In the genomic region with DNA sequence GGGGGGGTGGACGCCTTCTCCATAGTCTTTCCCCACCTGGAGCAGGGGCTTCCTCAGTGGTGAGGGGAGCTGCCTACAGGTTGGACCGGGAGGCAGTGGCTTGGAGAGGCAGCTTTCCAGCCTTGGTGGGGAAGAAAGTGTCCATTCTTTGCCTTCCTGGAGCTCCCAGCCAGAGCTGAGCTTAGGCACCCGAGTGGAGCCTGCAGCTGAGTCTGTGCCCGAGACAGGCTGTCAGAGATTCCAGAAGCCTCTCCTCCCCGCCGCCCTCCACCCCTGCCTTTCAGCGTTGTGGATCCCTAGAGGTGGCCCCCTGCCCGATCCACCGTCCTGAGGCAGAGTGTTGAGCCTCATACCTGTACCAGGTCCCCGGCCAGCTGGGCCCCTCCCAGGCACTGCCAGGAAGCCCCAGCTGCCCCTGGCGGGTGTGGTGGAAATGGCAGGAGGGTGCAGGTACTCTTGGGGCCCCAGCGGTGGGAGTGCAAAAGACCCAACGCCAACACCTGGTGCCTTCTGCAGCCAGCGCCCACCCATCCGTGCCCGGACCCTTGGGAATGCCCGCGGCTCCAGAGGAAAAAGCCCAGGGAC, we compare ENCODE assay signal across 1 cellular context.
TF ChIP-seq lines count a peak whose summit lies in the region.

No MANE protein-coding gene starts in this region.

TF ChIP-seq in HepG2, 621 proteins besides CTCF, POLR2A, EP300 and RAD21 (continued from another document):
- TF ChIP-seq, protein P1, sequence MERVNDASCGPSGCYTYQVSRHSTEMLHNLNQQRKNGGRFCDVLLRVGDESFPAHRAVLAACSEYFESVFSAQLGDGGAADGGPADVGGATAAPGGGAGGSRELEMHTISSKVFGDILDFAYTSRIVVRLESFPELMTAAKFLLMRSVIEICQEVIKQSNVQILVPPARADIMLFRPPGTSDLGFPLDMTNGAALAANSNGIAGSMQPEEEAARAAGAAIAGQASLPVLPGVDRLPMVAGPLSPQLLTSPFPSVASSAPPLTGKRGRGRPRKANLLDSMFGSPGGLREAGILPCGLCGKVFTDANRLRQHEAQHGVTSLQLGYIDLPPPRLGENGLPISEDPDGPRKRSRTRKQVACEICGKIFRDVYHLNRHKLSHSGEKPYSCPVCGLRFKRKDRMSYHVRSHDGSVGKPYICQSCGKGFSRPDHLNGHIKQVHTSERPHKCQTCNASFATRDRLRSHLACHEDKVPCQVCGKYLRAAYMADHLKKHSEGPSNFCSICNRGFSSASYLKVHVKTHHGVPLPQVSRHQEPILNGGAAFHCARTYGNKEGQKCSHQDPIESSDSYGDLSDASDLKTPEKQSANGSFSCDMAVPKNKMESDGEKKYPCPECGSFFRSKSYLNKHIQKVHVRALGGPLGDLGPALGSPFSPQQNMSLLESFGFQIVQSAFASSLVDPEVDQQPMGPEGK (CRISPR knock-in tag; IDR thresholded peaks at IDR 0.05): peak; percentile 34; the same call in 1 of the 2 replicates
- TF ChIP-seq, protein P2, sequence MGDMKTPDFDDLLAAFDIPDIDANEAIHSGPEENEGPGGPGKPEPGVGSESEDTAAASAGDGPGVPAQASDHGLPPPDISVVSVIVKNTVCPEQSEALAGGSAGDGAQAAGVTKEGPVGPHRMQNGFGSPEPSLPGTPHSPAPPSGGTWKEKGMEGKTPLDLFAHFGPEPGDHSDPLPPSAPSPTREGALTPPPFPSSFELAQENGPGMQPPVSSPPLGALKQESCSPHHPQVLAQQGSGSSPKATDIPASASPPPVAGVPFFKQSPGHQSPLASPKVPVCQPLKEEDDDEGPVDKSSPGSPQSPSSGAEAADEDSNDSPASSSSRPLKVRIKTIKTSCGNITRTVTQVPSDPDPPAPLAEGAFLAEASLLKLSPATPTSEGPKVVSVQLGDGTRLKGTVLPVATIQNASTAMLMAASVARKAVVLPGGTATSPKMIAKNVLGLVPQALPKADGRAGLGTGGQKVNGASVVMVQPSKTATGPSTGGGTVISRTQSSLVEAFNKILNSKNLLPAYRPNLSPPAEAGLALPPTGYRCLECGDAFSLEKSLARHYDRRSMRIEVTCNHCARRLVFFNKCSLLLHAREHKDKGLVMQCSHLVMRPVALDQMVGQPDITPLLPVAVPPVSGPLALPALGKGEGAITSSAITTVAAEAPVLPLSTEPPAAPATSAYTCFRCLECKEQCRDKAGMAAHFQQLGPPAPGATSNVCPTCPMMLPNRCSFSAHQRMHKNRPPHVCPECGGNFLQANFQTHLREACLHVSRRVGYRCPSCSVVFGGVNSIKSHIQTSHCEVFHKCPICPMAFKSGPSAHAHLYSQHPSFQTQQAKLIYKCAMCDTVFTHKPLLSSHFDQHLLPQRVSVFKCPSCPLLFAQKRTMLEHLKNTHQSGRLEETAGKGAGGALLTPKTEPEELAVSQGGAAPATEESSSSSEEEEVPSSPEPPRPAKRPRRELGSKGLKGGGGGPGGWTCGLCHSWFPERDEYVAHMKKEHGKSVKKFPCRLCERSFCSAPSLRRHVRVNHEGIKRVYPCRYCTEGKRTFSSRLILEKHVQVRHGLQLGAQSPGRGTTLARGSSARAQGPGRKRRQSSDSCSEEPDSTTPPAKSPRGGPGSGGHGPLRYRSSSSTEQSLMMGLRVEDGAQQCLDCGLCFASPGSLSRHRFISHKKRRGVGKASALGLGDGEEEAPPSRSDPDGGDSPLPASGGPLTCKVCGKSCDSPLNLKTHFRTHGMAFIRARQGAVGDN (CRISPR knock-in tag; IDR thresholded peaks at IDR 0.05): peak; percentile 24; the same call in 1 of the 2 replicates
- TF ChIP-seq NBN (conservative IDR thresholded peaks at IDR 0.05) (no peak), ZNF20 (CRISPR knock-in tag; IDR thresholded peaks at IDR 0.05) (no peak)
